In the genomic region with DNA sequence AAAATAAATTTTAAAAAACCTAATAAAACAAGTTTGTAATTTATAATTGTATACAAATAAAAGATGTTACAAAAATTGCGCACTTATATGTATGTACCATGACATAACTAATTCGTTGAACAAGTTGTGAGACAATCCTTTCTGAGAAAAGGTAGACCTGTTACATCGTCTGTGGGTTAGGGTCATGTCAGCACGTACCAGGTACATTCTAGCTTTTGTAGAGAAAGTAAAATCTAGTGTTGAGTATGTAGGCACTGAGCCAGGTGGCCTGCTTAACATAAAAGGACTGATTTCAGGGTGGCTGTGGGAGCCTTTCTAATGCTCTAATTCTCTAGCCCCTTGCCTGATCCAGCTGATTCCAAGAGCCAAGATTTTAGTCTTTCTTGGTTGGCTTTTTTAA, we compare ENCODE assay signal across 1 cellular context.
TF ChIP-seq lines count a peak whose summit lies in the region.

No MANE protein-coding gene starts in this region.

TF ChIP-seq in liver, 16 proteins besides CTCF, POLR2A, EP300 and RAD21 (continued from another document):
- TF ChIP-seq, protein P1, sequence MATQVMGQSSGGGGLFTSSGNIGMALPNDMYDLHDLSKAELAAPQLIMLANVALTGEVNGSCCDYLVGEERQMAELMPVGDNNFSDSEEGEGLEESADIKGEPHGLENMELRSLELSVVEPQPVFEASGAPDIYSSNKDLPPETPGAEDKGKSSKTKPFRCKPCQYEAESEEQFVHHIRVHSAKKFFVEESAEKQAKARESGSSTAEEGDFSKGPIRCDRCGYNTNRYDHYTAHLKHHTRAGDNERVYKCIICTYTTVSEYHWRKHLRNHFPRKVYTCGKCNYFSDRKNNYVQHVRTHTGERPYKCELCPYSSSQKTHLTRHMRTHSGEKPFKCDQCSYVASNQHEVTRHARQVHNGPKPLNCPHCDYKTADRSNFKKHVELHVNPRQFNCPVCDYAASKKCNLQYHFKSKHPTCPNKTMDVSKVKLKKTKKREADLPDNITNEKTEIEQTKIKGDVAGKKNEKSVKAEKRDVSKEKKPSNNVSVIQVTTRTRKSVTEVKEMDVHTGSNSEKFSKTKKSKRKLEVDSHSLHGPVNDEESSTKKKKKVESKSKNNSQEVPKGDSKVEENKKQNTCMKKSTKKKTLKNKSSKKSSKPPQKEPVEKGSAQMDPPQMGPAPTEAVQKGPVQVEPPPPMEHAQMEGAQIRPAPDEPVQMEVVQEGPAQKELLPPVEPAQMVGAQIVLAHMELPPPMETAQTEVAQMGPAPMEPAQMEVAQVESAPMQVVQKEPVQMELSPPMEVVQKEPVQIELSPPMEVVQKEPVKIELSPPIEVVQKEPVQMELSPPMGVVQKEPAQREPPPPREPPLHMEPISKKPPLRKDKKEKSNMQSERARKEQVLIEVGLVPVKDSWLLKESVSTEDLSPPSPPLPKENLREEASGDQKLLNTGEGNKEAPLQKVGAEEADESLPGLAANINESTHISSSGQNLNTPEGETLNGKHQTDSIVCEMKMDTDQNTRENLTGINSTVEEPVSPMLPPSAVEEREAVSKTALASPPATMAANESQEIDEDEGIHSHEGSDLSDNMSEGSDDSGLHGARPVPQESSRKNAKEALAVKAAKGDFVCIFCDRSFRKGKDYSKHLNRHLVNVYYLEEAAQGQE (IDR thresholded peaks at IDR 0.05), result no peak
- no peak for TF ChIP-seq FOXA2 (IDR thresholded peaks at IDR 0.05)
- no peak for TF ChIP-seq SP1 (IDR thresholded peaks at IDR 0.05)
- TF ChIP-seq HNF4A (conservative IDR thresholded peaks at IDR 0.05), result no peak
TF ChIP-seq in liver: peak in this region for 0.
